ENCODE assay signal across 28 cellular contexts in the genomic region with DNA sequence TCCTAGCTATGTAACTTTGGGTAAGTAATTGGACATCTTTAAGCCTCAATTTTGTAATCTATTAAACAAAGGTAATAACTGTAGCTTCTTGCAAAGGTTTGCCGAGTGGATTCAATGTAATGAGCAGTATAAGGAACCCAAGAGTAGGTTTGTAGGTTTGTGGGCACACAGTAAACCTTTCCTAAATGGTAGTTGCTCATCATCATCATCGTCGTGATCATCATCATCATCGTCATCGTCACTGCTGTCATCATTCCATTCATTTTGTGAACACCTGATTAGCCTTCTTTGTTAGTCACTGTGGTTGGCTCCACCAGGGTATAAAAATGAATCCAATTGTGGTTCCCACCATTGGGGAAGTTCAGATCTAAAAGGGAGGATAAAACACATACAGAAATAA.
"Had no signal": no experiment of that assay in that cellular context is flagged by ENCODE, and none has a peak within 500 bp of the region (broad histone marks: within the 10 kb centered on the region; RNA-seq: fewer than 3 reads in every experiment).

No MANE protein-coding gene starts in this region.

- H3K27me3 ChIP-seq: colonic mucosa, foreskin keratinocyte, gastrocnemius medialis, gastroesophageal sphincter, heart left ventricle had no signal

- H3K27ac ChIP-seq: colonic mucosa, coronary artery, dorsolateral prefrontal cortex, epithelial cell of prostate, esophagus muscularis mucosa, esophagus squamous epithelium, foreskin keratinocyte, gastrocnemius medialis, gastroesophageal sphincter, heart left ventricle, heart right ventricle had no signal

- H3K27me3 Mint-ChIP-seq: dendritic cell treated with granulocyte-macrophage colony-stimulating factor and Interleukin-4, amounts not matched to agents 40 ng/mL and 50 ng/mL, for 4 days; effector memory CD8-positive, alpha-beta T cell had no signal

- ATAC-seq: effector memory CD8-positive, alpha-beta T cell; esophagus mucosa; foreskin keratinocyte; gastrocnemius medialis; gastroesophageal sphincter; heart left ventricle; heart right ventricle had no signal

- H3K9me3 Mint-ChIP-seq: endodermal cell had no signal

- H3K36me3 ChIP-seq: colonic mucosa, esophagus muscularis mucosa, esophagus squamous epithelium, gastrocnemius medialis, gastroesophageal sphincter, heart left ventricle, heart right ventricle had no signal

- H3K4me1 ChIP-seq: colonic mucosa, esophagus muscularis mucosa, esophagus squamous epithelium, foreskin keratinocyte, gastrocnemius medialis, gastroesophageal sphincter, heart right ventricle had no signal

- FAIRE-seq: colon, endometrium, endothelial cell of umbilical vein, frontal cortex had no signal

- H3K4me3 ChIP-seq: colonic mucosa, coronary artery, dorsolateral prefrontal cortex, esophagus muscularis mucosa, esophagus squamous epithelium, gastrocnemius medialis, gastroesophageal sphincter, heart left ventricle, heart right ventricle had no signal

- DNase-seq: colonic mucosa; cortex of kidney; dermis blood vessel endothelial cell; dorsolateral prefrontal cortex; effector CD4-positive, alpha-beta T cell; effector CD8-positive, alpha-beta T cell; effector memory CD4-positive, alpha-beta T cell; effector memory CD8-positive, alpha-beta T cell; endodermal cell; erythroblast; esophagus squamous epithelium; foreskin fibroblast; foreskin keratinocyte; foreskin melanocyte; gastrocnemius medialis; head of caudate nucleus; heart left ventricle had no signal

- H3K4me3 Mint-ChIP-seq: dendritic cell treated with granulocyte-macrophage colony-stimulating factor and Interleukin-4, amounts not matched to agents 40 ng/mL and 50 ng/mL, for 4 days; effector memory CD8-positive, alpha-beta T cell; endodermal cell had no signal

- H3K9me3 ChIP-seq: colonic mucosa, esophagus muscularis mucosa, esophagus squamous epithelium, gastrocnemius medialis, gastroesophageal sphincter, heart left ventricle, heart right ventricle had no signal

- H3K27ac Mint-ChIP-seq: dendritic cell treated with granulocyte-macrophage colony-stimulating factor and Interleukin-4, amounts not matched to agents 40 ng/mL and 50 ng/mL, for 4 days; effector memory CD8-positive, alpha-beta T cell; endodermal cell had no signal

- H3K4me1 Mint-ChIP-seq: endodermal cell had no signal
